ENCODE assay signal across 21 cellular contexts in the genomic region with DNA sequence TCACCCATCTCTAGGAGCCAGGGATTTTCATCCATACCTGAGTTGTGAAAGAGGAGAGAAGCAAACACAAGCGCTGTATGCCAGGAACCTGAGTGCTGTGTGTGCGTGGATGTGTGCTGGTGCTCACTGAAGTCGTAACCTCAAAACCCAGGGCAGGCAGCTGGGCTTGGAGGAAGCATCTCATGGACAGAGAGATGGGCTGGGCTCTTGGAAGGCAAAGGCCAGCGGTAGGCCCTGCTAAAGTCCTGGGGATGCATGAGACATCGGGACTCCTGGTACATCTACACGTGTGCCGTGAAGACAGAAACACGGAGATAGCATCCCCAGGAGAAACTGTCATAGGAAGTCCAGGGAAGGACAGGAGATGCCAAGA. TPM values are rescaled to one million over a fixed set of nuclear protein-coding genes. Genes with fewer than 3 reads are reported as not detected.
A peak's percentile ranks its signal among the peaks of the same experiment; 100 is the strongest.
DNase-seq lines count a peak whose midpoint lies in the region; ATAC-seq, FAIRE-seq and TF ChIP-seq lines count a peak whose summit lies in the region.
"Had no signal": no experiment of that assay in that cellular context is flagged by ENCODE, and none has a peak within 500 bp of the region (broad histone marks: within the 10 kb centered on the region; RNA-seq: fewer than 3 reads in every experiment).

No MANE protein-coding gene starts in this region.

- TF ChIP-seq CTCF in astrocyte (IDR thresholded peaks at IDR 0.05; ENCODE audit: insufficient read depth, low read depth, low read length) (no peak), thoracic aorta (IDR thresholded peaks at IDR 0.05) (no peak)

- H3K27me3 ChIP-seq in astrocyte (ENCODE audit: insufficient read depth, low read length) (peaks cover 13% of the 10 kb centered on the region), thoracic aorta (replicated peaks; ENCODE audit: insufficient read depth) (no peaks in the 10 kb centered on the region)
- no peaks in the 10 kb centered on the region for H3K27me3 ChIP-seq in naive thymus-derived CD4-positive, alpha-beta T cell (ENCODE audit: control insufficient read depth in 2 of 2, insufficient read depth in 2 of 2, low read length in 2 of 2)

- no peak overlapping the region for H2AFZ ChIP-seq in astrocyte (ENCODE audit: low read depth, low read length)
- H2AFZ ChIP-seq: hepatocyte had no signal

- ATAC-seq in naive thymus-derived CD4-positive, alpha-beta T cell = no peak
- ATAC-seq in thoracic aorta (ENCODE audit: insufficient number of reproducible peaks, low FRiP score, low read depth) = no peak
- ATAC-seq: activated CD8-positive, alpha-beta memory T cell treated with anti-CD3 and anti-CD28 coated beads, Interleukin-2, amount 10 ng/mL, durations not matched to agents 7 days and 5 days; left ventricle myocardium superior; Panc1 had no signal

- H3K27me3 Mint-ChIP-seq in activated naive CD4-positive, alpha-beta T cell treated with anti-CD3 and anti-CD28 coated beads, Interleukin-2, amount 50 U/mL, for 24 hours = peaks cover 3% of the 10 kb centered on the region
- peaks cover 56% of the 10 kb centered on the region for H3K27me3 Mint-ChIP-seq in astrocyte (ENCODE audit: low read depth, unreplicated experiment)
- peaks cover 0 to 64% (median 0%) of the 10 kb centered on the region in 5 donors for H3K27me3 Mint-ChIP-seq in naive thymus-derived CD4-positive, alpha-beta T cell

- H3K36me3 ChIP-seq in astrocyte (ENCODE audit: insufficient read depth, low read length) (no peaks in the 10 kb centered on the region), thoracic aorta (no peaks in the 10 kb centered on the region)
- H3K36me3 ChIP-seq in naive thymus-derived CD4-positive, alpha-beta T cell (ENCODE audit: control insufficient read depth in 2 of 3, insufficient read depth in 3 of 3, low read length in 3 of 3) = no peaks in the 10 kb centered on the region
- H3K36me3 ChIP-seq: MG63 had no signal

- no peak for FAIRE-seq in astrocyte (lab: Jason Lieb, UNC)

- H3K9me3 ChIP-seq in astrocyte (ENCODE audit: insufficient read depth, low read depth, low read length) (no peaks in the 10 kb centered on the region), thoracic aorta (no peaks in the 10 kb centered on the region)
- no peaks in the 10 kb centered on the region for H3K9me3 ChIP-seq in naive thymus-derived CD4-positive, alpha-beta T cell (ENCODE audit: control insufficient read depth in 2 of 3, low read length in 3 of 3)
- H3K9me3 ChIP-seq: MG63 had no signal

- POLR2A ChIA-PET in naive thymus-derived CD4-positive, alpha-beta T cell (lab: Charles Lee) = interaction anchor here (1.1 to 5.4 kb wide), 3 partner anchors 9 to 111 kb away, joined by 3 to 35 read pairs (median 4); no protein-coding TSS in a partner anchor

- H3K27ac ChIP-seq in astrocyte (ENCODE audit: low read depth, low read length) = no peak overlapping the region
- no peak overlapping the region for H3K27ac ChIP-seq in naive thymus-derived CD4-positive, alpha-beta T cell (ENCODE audit: low read depth, low read length)
- H3K27ac ChIP-seq in thoracic aorta = peak overlapping the region; percentile 88 to 93
- H3K27ac ChIP-seq: hepatocyte had no signal

- no peaks in the 10 kb centered on the region for H3K9me3 Mint-ChIP-seq in activated naive CD4-positive, alpha-beta T cell treated with anti-CD3 and anti-CD28 coated beads, Interleukin-2, amount 50 U/mL, for 24 hours
- no peaks in the 10 kb centered on the region for H3K9me3 Mint-ChIP-seq in astrocyte (ENCODE audit: unreplicated experiment)
- peaks cover 0 to 3% (median 0%) of the 10 kb centered on the region in 11 donors for H3K9me3 Mint-ChIP-seq in naive thymus-derived CD4-positive, alpha-beta T cell
- H3K9me3 Mint-ChIP-seq: H9 had no signal

- no peak overlapping the region for H3K27ac Mint-ChIP-seq in activated naive CD4-positive, alpha-beta T cell treated with anti-CD3 and anti-CD28 coated beads, Interleukin-2, amount 50 U/mL, for 24 hours
- peak overlapping the region; percentile 72 for H3K27ac Mint-ChIP-seq in astrocyte (ENCODE audit: unreplicated experiment)
- H3K27ac Mint-ChIP-seq in naive thymus-derived CD4-positive, alpha-beta T cell = peak overlapping the region in 1 of 9 donors; percentile 13
- H3K27ac Mint-ChIP-seq: activated CD8-positive, alpha-beta memory T cell treated with anti-CD3 and anti-CD28 coated beads, Interleukin-2, amount 10 ng/mL, durations not matched to agents 7 days and 5 days; H9 had no signal

- no peaks in the 10 kb centered on the region for H3K36me3 Mint-ChIP-seq in activated naive CD4-positive, alpha-beta T cell treated with anti-CD3 and anti-CD28 coated beads, Interleukin-2, amount 50 U/mL, for 24 hours
- no peaks in the 10 kb centered on the region for H3K36me3 Mint-ChIP-seq in astrocyte (ENCODE audit: low read depth, unreplicated experiment)
- no peaks in the 10 kb centered on the region for H3K36me3 Mint-ChIP-seq in naive thymus-derived CD4-positive, alpha-beta T cell
- H3K36me3 Mint-ChIP-seq: activated CD8-positive, alpha-beta memory T cell treated with anti-CD3 and anti-CD28 coated beads, Interleukin-2, amount 10 ng/mL, durations not matched to agents 7 days and 5 days had no signal

- H3K4me3 ChIP-seq in astrocyte (ENCODE audit: insufficient read depth, low read depth, low read length) (no peak overlapping the region), thoracic aorta (no peak overlapping the region)
- H3K4me3 ChIP-seq in naive thymus-derived CD4-positive, alpha-beta T cell (ENCODE audit: low read length) = no peak overlapping the region
- H3K4me3 ChIP-seq: hepatocyte, MG63 had no signal

- H3K4me2 ChIP-seq in astrocyte (ENCODE audit: low read length) = no peak overlapping the region
- H3K4me2 ChIP-seq: hepatocyte had no signal

- H3K9ac ChIP-seq in astrocyte (ENCODE audit: low read length) = no peak overlapping the region

- H3K4me3 Mint-ChIP-seq in activated naive CD4-positive, alpha-beta T cell treated with anti-CD3 and anti-CD28 coated beads, Interleukin-2, amount 50 U/mL, for 24 hours = peak overlapping the region; percentile 69
- no peak overlapping the region for H3K4me3 Mint-ChIP-seq in astrocyte (ENCODE audit: unreplicated experiment)
- peak overlapping the region in 9 of 10 donors; percentile 22 to 79 (median 70) for H3K4me3 Mint-ChIP-seq in naive thymus-derived CD4-positive, alpha-beta T cell
- H3K4me3 Mint-ChIP-seq: activated CD8-positive, alpha-beta memory T cell treated with anti-CD3 and anti-CD28 coated beads, Interleukin-2, amount 10 ng/mL, durations not matched to agents 7 days and 5 days had no signal

- peaks cover 11% of the 10 kb centered on the region for H4K20me1 ChIP-seq in astrocyte (ENCODE audit: insufficient read depth, low read length)

- DNase-seq in activated naive CD4-positive, alpha-beta T cell treated with anti-CD3 and anti-CD28 coated beads, Interleukin-2, amount 50 U/mL, for 16 hours = no peak
- no peak for DNase-seq in astrocyte (ENCODE audit: low read depth)
- DNase-seq in naive thymus-derived CD4-positive, alpha-beta T cell = no peak
- no peak for DNase-seq in thoracic aorta (ENCODE audit: low spot score)
- no peak for DNase-seq in NCI-H446 treated with DMSO at 0.1 percent for 48 hours (lab: John Stamatoyannopoulos, UW)
- DNase-seq in NCI-H524 treated with DMSO at 0.1 percent for 48 hours (lab: John Stamatoyannopoulos, UW) = no peak
- DNase-seq in stimulated activated naive CD4-positive, alpha-beta T cell treated with Interleukin-2 at 50 U/mL for 16 hours (lab: John Stamatoyannopoulos, UW) = no peak
- DNase-seq: activated CD4-positive, alpha-beta T cell treated with anti-CD3 and anti-CD28 coated beads for 4 hours; activated CD8-positive, alpha-beta memory T cell treated with anti-CD3 and anti-CD28 coated beads, Interleukin-2, amount 10 ng/mL, durations not matched to agents 7 days and 5 days; H9; left ventricle myocardium superior; MG63; NCI-H1417; NCI-H510A; NK-92 treated with Interleukin-12 subunit alpha and Interleukin-12 subunit beta, amount 100 ng/mL, for 24 hours; stimulated activated CD4-positive, alpha-beta T cell treated with anti-CD3 and anti-CD28 coated beads, Interleukin-12 subunit alpha, Interleukin-12 subunit beta, amount 100 ng/mL, for 4 hours; stimulated activated CD4-positive, alpha-beta T cell treated with anti-CD3 and anti-CD28 coated beads, Interleukin-4, amount 100 ng/mL, for 4 hours; T-helper 1 cell had no signal

- H3K4me1 ChIP-seq in astrocyte (ENCODE audit: insufficient read depth, low read length) (peaks cover 7% of the 10 kb centered on the region), thoracic aorta (ENCODE audit: control insufficient read depth in 1 of 2, low read depth in 2 of 2) (peaks cover 27 to 63% of the 10 kb centered on the region in 2 donors)
- H3K4me1 ChIP-seq in naive thymus-derived CD4-positive, alpha-beta T cell (ENCODE audit: control insufficient read depth in 2 of 2, insufficient read depth in 2 of 2, low read length in 2 of 2) = peaks cover 0 to 14% of the 10 kb centered on the region in 2 donors

- H3K79me2 ChIP-seq in astrocyte (ENCODE audit: insufficient read depth, low read length) = no peaks in the 10 kb centered on the region

- peaks cover 24% of the 10 kb centered on the region for H3K4me1 Mint-ChIP-seq in activated naive CD4-positive, alpha-beta T cell treated with anti-CD3 and anti-CD28 coated beads, Interleukin-2, amount 50 U/mL, for 24 hours
- H3K4me1 Mint-ChIP-seq in astrocyte (ENCODE audit: low read depth, unreplicated experiment) = peaks cover 1% of the 10 kb centered on the region
- H3K4me1 Mint-ChIP-seq in naive thymus-derived CD4-positive, alpha-beta T cell = peaks cover 9 to 31% (median 22%) of the 10 kb centered on the region in 7 donors

- intact Hi-C loops in naive thymus-derived CD4-positive, alpha-beta T cell (cut with micrococcal nuclease) = no loop called here

- CTCF ChIA-PET in naive thymus-derived CD4-positive, alpha-beta T cell (lab: Charles Lee) = interaction anchor here (1.2 kb wide), 1 partner anchor 117 kb away, joined by 3 read pairs; no protein-coding TSS in a partner anchor

RNA-seq across cellular contexts. Expression of a gene that starts 1.5 kb away (rescaled TPM):
- total RNA-seq in astrocyte (5.1 and 5.4 TPM in 2 replicates), thoracic aorta (10 to 100 TPM; 29.3 to 50.8 TPM)
- 10 to 100 TPM in 2 of 5 experiments, 1 to 10 TPM in 2, under 1 TPM in 1; 0.85 to 12.9 (median 7.8) TPM for total RNA-seq in naive thymus-derived CD4-positive, alpha-beta T cell
- polyA plus RNA-seq in naive thymus-derived CD4-positive, alpha-beta T cell = 1 to 10 TPM; 1.1 to 1.4 TPM

RNA-seq across cellular contexts. Expression of a gene that starts 26.7 kb away (rescaled TPM):
- 34.9 and 38.9 TPM in 2 replicates for total RNA-seq in astrocyte
- total RNA-seq in naive thymus-derived CD4-positive, alpha-beta T cell = 10 to 100 TPM; 41.7 to 77.0 (median 73.4) TPM
- 1 to 10 TPM; 6.3 to 7.2 TPM for polyA plus RNA-seq in naive thymus-derived CD4-positive, alpha-beta T cell
- 100 to 1,000 TPM in 1 of 2 donors, 10 to 100 TPM in 1; 80.1 to 111 TPM for total RNA-seq in thoracic aorta

RNA-seq across cellular contexts. Expression of a gene that starts 51.4 kb away (rescaled TPM):
- total RNA-seq in astrocyte = 12.8 and 12.9 TPM in 2 replicates
- 10 to 100 TPM in 2 of 5 experiments, 1 to 10 TPM in 3; 5.0 to 11.1 (median 8.9) TPM for total RNA-seq in naive thymus-derived CD4-positive, alpha-beta T cell
- polyA plus RNA-seq in naive thymus-derived CD4-positive, alpha-beta T cell = 10 to 100 TPM in 1 of 2 donors, 1 to 10 TPM in 1; 9.8 to 15.0 TPM
- total RNA-seq in thoracic aorta = 10 to 100 TPM in 1 of 2 donors, 1 to 10 TPM in 1; 9.5 to 20.8 TPM

Comparison
In these comparisons a context has a peak if more than half of its experiments do, and no peak if none do; other contexts are left out.
1. H3K27ac ChIP-seq: peak in thoracic aorta (2 of 2); none in astrocyte (single experiment) and naive thymus-derived CD4-positive, alpha-beta T cell (single experiment).